39 cellular contexts compared by ENCODE assay signal in genomic region chr9:3928590-3928989, GRCh38.
"Had no signal": no experiment of that assay in that cellular context is flagged by ENCODE, and none has a peak within 500 bp of the region (broad histone marks: within the 10 kb centered on the region; RNA-seq: fewer than 3 reads in every experiment).

No MANE protein-coding gene starts in this region.

- H3K4me3 Mint-ChIP-seq: activated B cell treated with CpG ODN at 0.5 μM for 24 hours; activated CD4-positive, alpha-beta memory T cell treated with anti-CD3 and anti-CD28 coated beads for 36 hours; activated CD4-positive, alpha-beta T cell treated with anti-CD3 and anti-CD28 coated beads, Interleukin-2, amount 10 ng/mL, durations not matched to agents 24 days and 14 days; activated CD8-positive, alpha-beta T cell treated with anti-CD3 and anti-CD28 coated beads for 36 hours; activated naive CD4-positive, alpha-beta T cell treated with anti-CD3 and anti-CD28 coated beads, Interleukin-2, amount 10 ng/mL, durations not matched to agents 7 days and 5 days; activated naive CD4-positive, alpha-beta T cell treated with anti-CD3 and anti-CD28 coated beads, Interleukin-2, amount 50 U/mL, for 24 hours; activated naive CD8-positive, alpha-beta T cell; activated naive CD8-positive, alpha-beta T cell treated with anti-CD3 and anti-CD28 coated beads, Interleukin-2, amount 10 ng/mL, durations not matched to agents 7 days and 5 days; activated naive CD8-positive, alpha-beta T cell treated with anti-CD3 and anti-CD28 coated beads, Interleukin-2, amount 50 U/mL, for 24 hours; activated T-cell treated with anti-CD3 and anti-CD28 coated beads, Interleukin-2, amount 50 U/mL, for 4 hours; activated T-cell treated with anti-CD3 and anti-CD28 coated beads, Interleukin-2, amount 50 U/mL, for 72 hours; activated T-helper 1 cell treated with anti-CD3 and anti-CD28 coated beads, Interleukin-12 subunit alpha, Interleukin-12 subunit beta, Interleukin-2, Interleukin-4 antibody, amounts not matched to agents 30 ng/mL and 10 ng/mL and 1 ng/mL, durations not matched to agents 14 hours and 24 hours and 36 hours; activated T-helper 17 cell treated with anti-CD3 and anti-CD28 coated beads, Interleukin-2, amount 50 U/mL, for 72 hours; central memory CD8-positive, alpha-beta T cell; T-helper 1 cell treated with Interleukin-12 subunit alpha and Interleukin-12 subunit beta and Interleukin-4 antibody, amounts not matched to agents 30 μg/mL and 1 μg/mL, for 36 hours; T-helper 2 cell treated with Interferon-gamma antibody and Interleukin-4, amounts not matched to agents 5 μg/mL and 100 μg/mL, for 36 hours had no signal

- H3K4me1 ChIP-seq: ascending aorta had no signal

- H3K27me3 ChIP-seq: ascending aorta, body of pancreas, cardiac muscle cell had no signal

- H3K27me3 Mint-ChIP-seq: activated CD4-positive, alpha-beta memory T cell treated with anti-CD3 and anti-CD28 coated beads for 36 hours; activated CD4-positive, alpha-beta T cell treated with anti-CD3 and anti-CD28 coated beads, Interleukin-2, amount 10 ng/mL, durations not matched to agents 24 days and 14 days; activated naive CD4-positive, alpha-beta T cell treated with anti-CD3 and anti-CD28 coated beads, Interleukin-2, amount 10 ng/mL, durations not matched to agents 7 days and 5 days; activated naive CD4-positive, alpha-beta T cell treated with anti-CD3 and anti-CD28 coated beads, Interleukin-2, amount 50 U/mL, for 24 hours; activated naive CD8-positive, alpha-beta T cell; activated naive CD8-positive, alpha-beta T cell treated with anti-CD3 and anti-CD28 coated beads, Interleukin-2, amount 10 ng/mL, durations not matched to agents 7 days and 5 days; activated naive CD8-positive, alpha-beta T cell treated with anti-CD3 and anti-CD28 coated beads, Interleukin-2, amount 50 U/mL, for 24 hours had no signal

- H3K4me3 ChIP-seq: ascending aorta, body of pancreas, cardiac muscle cell had no signal

- H3K36me3 Mint-ChIP-seq: activated CD4-positive, alpha-beta memory T cell treated with anti-CD3 and anti-CD28 coated beads for 36 hours; activated naive CD4-positive, alpha-beta T cell treated with anti-CD3 and anti-CD28 coated beads, Interleukin-2, amount 10 ng/mL, durations not matched to agents 7 days and 5 days; activated naive CD8-positive, alpha-beta T cell; activated naive CD8-positive, alpha-beta T cell treated with anti-CD3 and anti-CD28 coated beads, Interleukin-2, amount 10 ng/mL, durations not matched to agents 7 days and 5 days had no signal

- H3K9me3 Mint-ChIP-seq: activated B cell treated with CpG ODN at 0.5 μM for 24 hours; activated CD4-positive, alpha-beta memory T cell treated with anti-CD3 and anti-CD28 coated beads for 36 hours; activated CD4-positive, alpha-beta T cell treated with anti-CD3 and anti-CD28 coated beads, Interleukin-2, amount 10 ng/mL, durations not matched to agents 24 days and 14 days; activated CD8-positive, alpha-beta T cell treated with anti-CD3 and anti-CD28 coated beads for 36 hours; activated naive CD4-positive, alpha-beta T cell treated with anti-CD3 and anti-CD28 coated beads, Interleukin-2, amount 10 ng/mL, durations not matched to agents 7 days and 5 days; activated naive CD4-positive, alpha-beta T cell treated with anti-CD3 and anti-CD28 coated beads, Interleukin-2, amount 50 U/mL, for 24 hours; activated naive CD8-positive, alpha-beta T cell treated with anti-CD3 and anti-CD28 coated beads, Interleukin-2, amount 10 ng/mL, durations not matched to agents 7 days and 5 days; activated naive CD8-positive, alpha-beta T cell treated with anti-CD3 and anti-CD28 coated beads, Interleukin-2, amount 50 U/mL, for 24 hours; activated T-cell treated with anti-CD3 and anti-CD28 coated beads, Interleukin-2, amount 50 U/mL, for 4 hours; activated T-cell treated with anti-CD3 and anti-CD28 coated beads, Interleukin-2, amount 50 U/mL, for 72 hours; activated T-helper 1 cell treated with anti-CD3 and anti-CD28 coated beads, Interleukin-12 subunit alpha, Interleukin-12 subunit beta, Interleukin-2, Interleukin-4 antibody, amounts not matched to agents 30 ng/mL and 10 ng/mL and 1 ng/mL, durations not matched to agents 14 hours and 24 hours and 36 hours; activated T-helper 17 cell treated with anti-CD3 and anti-CD28 coated beads, Interleukin-2, amount 50 U/mL, for 72 hours; central memory CD8-positive, alpha-beta T cell; T-helper 1 cell treated with Interleukin-12 subunit alpha and Interleukin-12 subunit beta and Interleukin-4 antibody, amounts not matched to agents 30 μg/mL and 1 μg/mL, for 36 hours; T-helper 2 cell treated with Interferon-gamma antibody and Interleukin-4, amounts not matched to agents 5 μg/mL and 100 μg/mL, for 36 hours had no signal

- H3K27ac Mint-ChIP-seq: activated B cell treated with CpG ODN at 0.5 μM for 24 hours; activated CD4-positive, alpha-beta memory T cell treated with anti-CD3 and anti-CD28 coated beads for 36 hours; activated CD4-positive, alpha-beta T cell treated with anti-CD3 and anti-CD28 coated beads, Interleukin-2, amount 10 ng/mL, durations not matched to agents 24 days and 14 days; activated CD8-positive, alpha-beta T cell treated with anti-CD3 and anti-CD28 coated beads for 36 hours; activated naive CD4-positive, alpha-beta T cell treated with anti-CD3 and anti-CD28 coated beads, Interleukin-2, amount 10 ng/mL, durations not matched to agents 7 days and 5 days; activated naive CD8-positive, alpha-beta T cell; activated naive CD8-positive, alpha-beta T cell treated with anti-CD3 and anti-CD28 coated beads, Interleukin-2, amount 10 ng/mL, durations not matched to agents 7 days and 5 days; activated naive CD8-positive, alpha-beta T cell treated with anti-CD3 and anti-CD28 coated beads, Interleukin-2, amount 50 U/mL, for 24 hours; activated T-cell treated with anti-CD3 and anti-CD28 coated beads, Interleukin-2, amount 50 U/mL, for 72 hours; activated T-helper 1 cell treated with anti-CD3 and anti-CD28 coated beads, Interleukin-12 subunit alpha, Interleukin-12 subunit beta, Interleukin-2, Interleukin-4 antibody, amounts not matched to agents 30 ng/mL and 10 ng/mL and 1 ng/mL, durations not matched to agents 14 hours and 24 hours and 36 hours; activated T-helper 17 cell treated with anti-CD3 and anti-CD28 coated beads, Interleukin-2, amount 50 U/mL, for 72 hours; T-helper 1 cell treated with Interleukin-12 subunit alpha and Interleukin-12 subunit beta and Interleukin-4 antibody, amounts not matched to agents 30 μg/mL and 1 μg/mL, for 36 hours; T-helper 2 cell treated with Interferon-gamma antibody and Interleukin-4, amounts not matched to agents 5 μg/mL and 100 μg/mL, for 36 hours had no signal

- H3K9me3 ChIP-seq: ascending aorta, body of pancreas had no signal

- H3K4me1 Mint-ChIP-seq: activated B cell treated with CpG ODN at 0.5 μM for 24 hours; activated naive CD4-positive, alpha-beta T cell treated with anti-CD3 and anti-CD28 coated beads, Interleukin-2, amount 10 ng/mL, durations not matched to agents 7 days and 5 days; activated naive CD8-positive, alpha-beta T cell treated with anti-CD3 and anti-CD28 coated beads, Interleukin-2, amount 10 ng/mL, durations not matched to agents 7 days and 5 days; activated T-helper 17 cell treated with anti-CD3 and anti-CD28 coated beads, Interleukin-2, amount 50 U/mL, for 72 hours; central memory CD8-positive, alpha-beta T cell had no signal

- FAIRE-seq: bronchial epithelial cell, TTC549 had no signal

- ATAC-seq: activated CD8-positive, alpha-beta T cell treated with anti-CD3 and anti-CD28 coated beads for 36 hours; activated naive CD8-positive, alpha-beta T cell treated with anti-CD3 and anti-CD28 coated beads, Interleukin-2, amount 50 U/mL, for 24 hours; activated T-cell treated with anti-CD3 and anti-CD28 coated beads, Interleukin-2, amount 50 U/mL, for 4 hours; activated T-cell treated with anti-CD3 and anti-CD28 coated beads, Interleukin-2, amount 50 U/mL, for 72 hours; activated T-helper 17 cell treated with anti-CD3 and anti-CD28 coated beads, Interleukin-2, amount 50 U/mL, for 72 hours; body of pancreas had no signal

- H3K27ac ChIP-seq: ascending aorta, cardiac muscle cell, VCaP had no signal

- DNase-seq: activated B cell treated with CpG ODN at 0.5 μM for 24 hours; activated CD4-positive, alpha-beta memory T cell treated with anti-CD3 and anti-CD28 coated beads for 36 hours; activated CD4-positive, alpha-beta T cell treated with anti-CD3 and anti-CD28 coated beads for 4 hours; activated CD4-positive, alpha-beta T cell treated with anti-CD3 and anti-CD28 coated beads, Interleukin-2, amount 10 ng/mL, durations not matched to agents 24 days and 14 days; activated CD4-positive, alpha-beta T cell treated with anti-CD3 and anti-CD28 coated beads, Interleukin-2, amount 50 U/mL, for 1 hour; activated CD4-positive, alpha-beta T cell treated with anti-CD3 and anti-CD28 coated beads, Interleukin-2, amount 50 U/mL, for 4 hours; activated CD4-positive, CD25-positive, alpha-beta regulatory T cell treated with anti-CD3 and anti-CD28 coated beads, Interleukin-2, amount 50 U/mL, for 72 hours; activated CD8-positive, alpha-beta memory T cell treated with anti-CD3 and anti-CD28 coated beads, Interleukin-2, amount 50 U/mL, for 4 hours; activated CD8-positive, alpha-beta T cell treated with anti-CD3 and anti-CD28 coated beads for 36 hours; activated effector memory CD4-positive, alpha-beta T cell treated with anti-CD3 and anti-CD28 coated beads, Interleukin-2, amount 50 U/mL, for 16 hours; activated gamma-delta T cell treated with Interleukin-2 at 50 U/mL for 16 hours; activated naive CD4-positive, alpha-beta T cell treated with anti-CD3 and anti-CD28 coated beads, Interleukin-2, amount 10 ng/mL, durations not matched to agents 7 days and 5 days; activated naive CD4-positive, alpha-beta T cell treated with Interleukin-2 at 50 U/mL for 16 hours; activated naive CD8-positive, alpha-beta T cell treated with anti-CD3 and anti-CD28 coated beads, Interleukin-2, amount 10 ng/mL, durations not matched to agents 7 days and 5 days; activated naive CD8-positive, alpha-beta T cell treated with anti-CD3 and anti-CD28 coated beads, Interleukin-2, amount 50 U/mL, for 24 hours; activated T-cell treated with anti-CD3 and anti-CD28 coated beads for 4 hours; activated T-cell treated with anti-CD3 and anti-CD28 coated beads, Interleukin-2, amount 50 U/mL, for 1 hour; activated T-cell treated with anti-CD3 and anti-CD28 coated beads, Interleukin-2, amount 50 U/mL, for 4 hours; activated T-cell treated with anti-CD3 and anti-CD28 coated beads, Interleukin-2, amount 50 U/mL, for 72 hours; amygdala; anterior cingulate cortex; body of pancreas; cerebellar nuclear complex; SW 1271; T-helper 1 cell; T-helper 2 cell; T-helper 9 cell had no signal

- H3K36me3 ChIP-seq: cardiac muscle cell had no signal
